1 cellular context compared by ENCODE assay signal in the genomic region with DNA sequence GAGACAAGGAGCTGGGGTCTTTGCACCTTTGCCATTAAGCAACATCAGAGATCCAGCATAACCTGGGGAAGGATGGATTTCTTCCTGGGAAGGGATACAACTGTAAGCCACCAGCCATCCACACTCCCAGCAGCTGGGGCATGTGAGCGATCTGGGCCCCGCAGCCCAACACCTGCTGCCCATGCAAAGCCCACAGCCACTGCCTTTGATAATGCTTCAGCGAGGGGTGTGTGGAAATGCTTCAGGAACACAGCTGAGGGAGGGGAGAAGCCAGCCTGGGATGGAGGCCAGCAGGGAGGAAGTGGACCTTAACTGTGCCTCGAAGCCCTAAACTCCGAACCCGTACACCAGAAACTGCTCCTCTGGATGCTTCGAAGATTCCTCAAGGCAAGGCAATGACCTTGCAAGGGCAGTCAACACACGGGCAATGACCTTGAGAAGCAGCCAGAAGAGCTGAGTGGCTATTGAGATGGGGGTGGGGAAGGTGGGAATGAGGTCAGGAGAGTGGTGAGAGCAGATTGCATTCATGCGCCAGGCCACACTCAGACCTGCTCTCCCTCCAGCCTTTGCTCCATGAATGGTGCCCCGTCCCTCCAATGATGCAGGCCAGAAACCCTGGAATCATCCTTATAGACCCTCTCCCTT.
TF ChIP-seq lines count a peak whose summit lies in the region.

No MANE protein-coding gene starts in this region.

TF ChIP-seq in K562, 482 proteins besides CTCF, POLR2A, EP300 and RAD21:
- peak; percentile 45; the same call in 1 of the 2 replicates for TF ChIP-seq ESRRA (IDR thresholded peaks at IDR 0.05; ENCODE audit: borderline replicate concordance, low read depth)
- TF ChIP-seq, protein P1, sequence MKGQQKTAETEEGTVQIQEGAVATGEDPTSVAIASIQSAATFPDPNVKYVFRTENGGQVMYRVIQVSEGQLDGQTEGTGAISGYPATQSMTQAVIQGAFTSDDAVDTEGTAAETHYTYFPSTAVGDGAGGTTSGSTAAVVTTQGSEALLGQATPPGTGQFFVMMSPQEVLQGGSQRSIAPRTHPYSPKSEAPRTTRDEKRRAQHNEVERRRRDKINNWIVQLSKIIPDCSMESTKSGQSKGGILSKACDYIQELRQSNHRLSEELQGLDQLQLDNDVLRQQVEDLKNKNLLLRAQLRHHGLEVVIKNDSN (CRISPR knock-in tag; IDR thresholded peaks at IDR 0.05): no peak
